ENCODE assay signal across 23 cellular contexts in the genomic region with DNA sequence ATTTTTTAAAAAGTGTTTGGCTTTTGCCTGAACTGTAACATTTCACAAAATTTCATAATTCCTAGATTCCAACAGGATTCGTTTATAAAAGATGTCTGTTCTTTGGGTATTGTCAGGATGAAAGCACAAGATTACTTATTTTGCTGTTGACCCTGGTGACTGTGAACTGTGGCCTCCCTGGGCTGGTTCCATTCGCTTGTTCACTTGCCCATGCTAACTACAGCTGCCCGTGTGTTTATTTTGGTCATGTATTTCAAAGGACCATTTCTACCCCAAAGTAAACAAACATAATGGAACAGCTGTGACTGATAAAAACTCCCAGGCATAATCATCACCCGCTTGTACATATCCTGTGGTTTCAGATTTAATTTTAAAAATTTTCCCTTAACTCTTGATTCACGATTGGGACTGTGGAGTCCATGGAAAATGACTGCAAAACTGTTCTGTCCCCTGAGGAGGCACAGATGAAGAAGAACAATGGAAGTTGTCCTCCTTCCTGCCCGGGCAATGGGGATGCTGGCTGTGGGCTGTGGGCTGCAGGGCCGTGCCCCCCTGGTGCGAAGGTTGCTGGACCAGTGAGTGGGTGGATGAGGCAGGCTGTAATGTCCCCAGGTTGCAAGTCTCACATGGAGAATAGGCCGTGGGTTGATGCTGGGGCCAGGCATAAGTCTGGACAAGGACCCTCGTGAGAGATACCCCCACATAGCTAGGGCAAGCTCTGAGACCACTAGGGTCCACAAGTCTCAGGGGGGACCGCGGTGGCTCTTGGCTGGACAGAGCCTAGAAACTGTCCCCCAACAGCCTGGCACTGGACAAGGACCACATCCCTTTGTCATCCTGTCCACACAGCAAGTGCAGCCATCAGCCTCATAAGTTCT. TPM values are rescaled to one million over a fixed set of nuclear protein-coding genes. Genes with fewer than 3 reads are reported as not detected.
DNase-seq lines count a peak whose midpoint lies in the region; ATAC-seq and TF ChIP-seq lines count a peak whose summit lies in the region.
"Had no signal": no experiment of that assay in that cellular context is flagged by ENCODE, and none has a peak within 500 bp of the region (broad histone marks: within the 10 kb centered on the region; RNA-seq: fewer than 3 reads in every experiment).

No MANE protein-coding gene starts in this region.

- TF ChIP-seq CTCF in GM10248 (IDR thresholded peaks at IDR 0.05; ENCODE audit: control extremely low read depth, extremely low read depth, low read depth, missing control alignments), result no peak

- intact Hi-C loops in sciatic nerve (cut with DNase I), result loop anchor here (10.0 kb wide), 1 partner anchor 1535 kb away; no protein-coding TSS in a partner anchor

- CTCF ChIA-PET in GM10248 (lab: Yijun Ruan, JAX), result no interaction called here

- DNase-seq in DMS53 (lab: John Stamatoyannopoulos, UW) (peak; percentile 37), DMS53 treated with DMSO at 0.1 percent for 48 hours (lab: John Stamatoyannopoulos, UW; ENCODE audit: unreplicated experiment) (no peak), NCI-H774 (lab: John Stamatoyannopoulos, UW) (peak; percentile 55), fibroblast of peridontal ligament (ENCODE audit: extremely low read depth) (peak; percentile 74), sciatic nerve (ENCODE audit: low spot score) (no peak), inferior parietal cortex (ENCODE audit: extremely low spot score) (no peak), NCI-H1694 treated with DMSO at 0.1 percent for 48 hours (lab: John Stamatoyannopoulos, UW) (no peak), GM10248 (ENCODE audit: extremely low spot score) (no peak)
- DNase-seq: activated CD4-positive, alpha-beta T cell treated with anti-CD3 and anti-CD28 coated beads for 36 hours; activated CD8-positive, alpha-beta memory T cell treated with anti-CD3 and anti-CD28 coated beads for 24 hours; activated gamma-delta T cell treated with Interleukin-2 at 50 U/mL for 16 hours; activated T-cell treated with anti-CD3 and anti-CD28 coated beads, Interleukin-2, amount 50 U/mL, for 1 hour; body of pancreas; CD4-positive, alpha-beta T cell; effector CD4-positive, alpha-beta T cell; KBM-7; mammary epithelial cell; NCI-H2029; NCI-H446 treated with DMSO at 0.1 percent for 48 hours; Peyer's patch; stimulated activated CD4-positive, alpha-beta T cell treated with anti-CD3 and anti-CD28 coated beads, Interleukin-1b, Interleukin-23, amount 100 ng/mL, for 48 hours; upper lobe of left lung had no signal

- POLR2A ChIA-PET in GM10248 (lab: Yijun Ruan, JAX), result no interaction called here

- ATAC-seq in sciatic nerve, result peak; percentile 91
- ATAC-seq: activated CD4-positive, alpha-beta T cell treated with anti-CD3 and anti-CD28 coated beads for 36 hours; body of pancreas; GM23338 had no signal

RNA-seq across cellular contexts. Expression of a gene that starts 28.9 kb away (rescaled TPM):
- total RNA-seq in sciatic nerve, result 99.5 TPM

Comparison
In these comparisons a context has a peak if more than half of its experiments do, and no peak if none do; other contexts are left out.
1. DNase-seq: peak in DMS53 (single experiment), NCI-H774 (single experiment) and fibroblast of peridontal ligament (single experiment); none in DMS53 treated with DMSO at 0.1 percent for 48 hours (single experiment), sciatic nerve (single experiment), inferior parietal cortex (single experiment), NCI-H1694 treated with DMSO at 0.1 percent for 48 hours (single experiment) and GM10248 (single experiment).